In the genomic region with DNA sequence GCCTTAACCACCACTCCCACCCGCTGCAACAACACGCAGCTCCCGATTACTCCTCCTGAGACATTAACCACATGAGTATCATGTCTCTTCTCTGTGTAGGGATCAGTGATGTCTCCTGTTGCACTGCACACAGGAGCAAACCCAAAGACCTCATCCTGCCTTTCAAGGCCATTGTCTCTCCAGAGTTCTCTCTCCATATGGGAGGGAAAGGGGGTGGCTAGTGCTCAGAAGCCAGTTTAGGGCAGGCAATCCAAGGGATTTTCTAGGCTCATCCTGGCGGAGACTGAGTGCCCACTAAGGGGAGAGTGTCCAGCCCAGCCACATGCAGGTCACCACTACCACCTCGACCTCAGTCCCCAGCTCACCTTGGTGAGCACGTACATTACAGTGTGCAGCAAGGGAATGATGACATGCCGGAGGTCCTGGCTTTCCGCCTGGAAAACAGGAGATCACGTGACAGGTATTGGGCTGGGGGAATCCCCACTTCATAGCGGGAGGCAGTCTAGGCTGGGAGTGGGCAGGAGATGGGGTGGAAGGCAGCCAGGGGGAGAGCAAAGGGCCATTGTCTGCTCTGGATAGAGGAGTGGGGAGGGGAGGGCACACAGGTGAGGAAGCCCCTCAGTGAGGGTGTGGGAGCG, we compare ENCODE assay signal across 17 cellular contexts. TPM values are rescaled to one million over a fixed set of nuclear protein-coding genes. Genes with fewer than 3 reads are reported as not detected.
DNase-seq lines count a peak whose midpoint lies in the region; ATAC-seq and TF ChIP-seq lines count a peak whose summit lies in the region.
"Had no signal": no experiment of that assay in that cellular context is flagged by ENCODE, and none has a peak within 500 bp of the region (broad histone marks: within the 10 kb centered on the region; RNA-seq: fewer than 3 reads in every experiment).

No MANE protein-coding gene starts in this region.

- H3K4me3 Mint-ChIP-seq in GM23338 = no peak overlapping the region
- H3K4me3 Mint-ChIP-seq: IgD-negative memory B cell; natural killer cell treated with Interleukin-12 subunit alpha and Interleukin-12 subunit beta and Interleukin-15 and Interleukin-18, amount 100 ng/mL, for 72 hours had no signal

- H3K4me1 ChIP-seq in GM23338 (ENCODE audit: insufficient read depth) (no peaks in the 10 kb centered on the region; the same call in 1 of the 2 replicates), osteoblast (ENCODE audit: insufficient read depth, low read length) (no peaks in the 10 kb centered on the region)
- H3K4me1 ChIP-seq: stomach had no signal

- H3K27me3 ChIP-seq in GM23338 (ENCODE audit: insufficient read depth) = no peaks in the 10 kb centered on the region
- peaks cover 9% of the 10 kb centered on the region for H3K27me3 ChIP-seq in osteoblast (ENCODE audit: insufficient read depth, low read length)

- H3K27ac Mint-ChIP-seq in GM23338 = no peak overlapping the region
- H3K27ac Mint-ChIP-seq: IgD-negative memory B cell; natural killer cell treated with Interleukin-12 subunit alpha and Interleukin-12 subunit beta and Interleukin-15 and Interleukin-18, amount 100 ng/mL, for 72 hours had no signal

- peaks cover 7% of the 10 kb centered on the region for H3K27me3 Mint-ChIP-seq in GM23338 (ENCODE audit: insufficient read depth, low read depth, poor library complexity)
- H3K27me3 Mint-ChIP-seq: IgD-negative memory B cell; natural killer cell treated with Interleukin-12 subunit alpha and Interleukin-12 subunit beta and Interleukin-15 and Interleukin-18, amount 100 ng/mL, for 72 hours had no signal

- H3F3A ChIP-seq in GM23338 (replicated peaks; ENCODE audit: low read depth) = no peaks in the 10 kb centered on the region

- H3K9me3 Mint-ChIP-seq in GM23338 = peaks cover 3% of the 10 kb centered on the region; the same call in 1 of the 3 replicates
- H3K9me3 Mint-ChIP-seq: IgD-negative memory B cell; natural killer cell treated with Interleukin-12 subunit alpha and Interleukin-12 subunit beta and Interleukin-15 and Interleukin-18, amount 100 ng/mL, for 72 hours had no signal

- H3K9me3 ChIP-seq in osteoblast (ENCODE audit: low read depth, low read length) = no peaks in the 10 kb centered on the region
- H3K9me3 ChIP-seq: stomach had no signal

- H3K79me2 ChIP-seq in GM23338 (replicated peaks; ENCODE audit: insufficient read depth) = no peaks in the 10 kb centered on the region
- no peaks in the 10 kb centered on the region for H3K79me2 ChIP-seq in osteoblast (ENCODE audit: insufficient read depth, low read length)

- H3K36me3 ChIP-seq in GM23338 (ENCODE audit: insufficient read depth) = no peaks in the 10 kb centered on the region
- H3K36me3 ChIP-seq in osteoblast (ENCODE audit: insufficient read depth, low read length) = no peaks in the 10 kb centered on the region
- H3K36me3 ChIP-seq: stomach, WERI-Rb-1 had no signal

- ATAC-seq in GM23338 (peak; percentile 70), HG02763 (IDR thresholded peaks at IDR 0.05; ENCODE audit: unreplicated experiment) (no peak)

- DNase-seq in GM23338 (ENCODE audit: low spot score) (no peak), NCI-H69 (lab: John Stamatoyannopoulos, UW) (peak; percentile 12), fibroblast of pulmonary artery (ENCODE audit: low read depth) (peak; percentile 11), osteoblast (ENCODE audit: insufficient read length, low spot score, missing footprints) (peak; percentile 78), NCI-H2081 treated with DMSO at 0.1 percent for 48 hours (lab: John Stamatoyannopoulos, UW) (no peak), OCI-M1 (lab: John Stamatoyannopoulos, UW) (no peak), HT-29 (ENCODE audit: low spot score) (no peak)
- DNase-seq: C1 segment of cervical spinal cord, foreskin melanocyte, GF-D8, kidney, stomach, WERI-Rb-1 had no signal

- H3K4me2 ChIP-seq in GM23338 (no peak overlapping the region), osteoblast (ENCODE audit: insufficient read depth, low read length) (no peak overlapping the region)

- H3K4me3 ChIP-seq in GM23338 (no peak overlapping the region), fibroblast of pulmonary artery (replicated peaks; ENCODE audit: low read depth, low read length) (no peak overlapping the region), osteoblast (ENCODE audit: insufficient read depth, low read length) (no peak overlapping the region)
- H3K4me3 ChIP-seq: SK-N-MC, stomach had no signal

- no peaks in the 10 kb centered on the region for H3K9me2 ChIP-seq in GM23338 (ENCODE audit: insufficient read depth)

- peaks cover 13% of the 10 kb centered on the region for H3K4me1 Mint-ChIP-seq in GM23338

- H2AFZ ChIP-seq in GM23338 (peak overlapping the region; percentile 74; the same call in 1 of the 2 replicates), osteoblast (ENCODE audit: low read length) (no peak overlapping the region)

- TF ChIP-seq CTCF in GM23338 (conservative IDR thresholded peaks at IDR 0.05; ENCODE audit: low read depth in 2 of 2) = no peak
- no peak for TF ChIP-seq CTCF in fibroblast of pulmonary artery (IDR thresholded peaks at IDR 0.05; ENCODE audit: low read length, missing control alignments)
- TF ChIP-seq CTCF in osteoblast (IDR thresholded peaks at IDR 0.05; ENCODE audit: extremely low read depth, low read depth, low read length) = no peak

- H3K27ac ChIP-seq in GM23338 (ENCODE audit: low read depth) = no peak overlapping the region
- no peak overlapping the region for H3K27ac ChIP-seq in osteoblast (ENCODE audit: low read depth, low read length)
- H3K27ac ChIP-seq: SK-N-MC, stomach, WERI-Rb-1 had no signal

- H3K36me3 Mint-ChIP-seq in GM23338 (ENCODE audit: low read depth) = no peaks in the 10 kb centered on the region
- H3K36me3 Mint-ChIP-seq: natural killer cell treated with Interleukin-12 subunit alpha and Interleukin-12 subunit beta and Interleukin-15 and Interleukin-18, amount 100 ng/mL, for 72 hours had no signal

- H4K20me1 ChIP-seq in GM23338 (replicated peaks; ENCODE audit: insufficient read depth) (no peaks in the 10 kb centered on the region), osteoblast (ENCODE audit: insufficient read depth, low read length) (no peaks in the 10 kb centered on the region)

TF ChIP-seq in GM23338, 12 proteins besides CTCF, POLR2A, EP300 and RAD21 (continues in another document):
- TF ChIP-seq POLR2AphosphoS5 (IDR thresholded peaks at IDR 0.05; ENCODE audit: low read depth) (no peak), STAT1 (IDR thresholded peaks at IDR 0.05; ENCODE audit: unreplicated experiment) (no peak), NANOG (IDR thresholded peaks at IDR 0.05; ENCODE audit: borderline replicate concordance) (no peak), ZNF114 (CRISPR knock-in tag; IDR thresholded peaks at IDR 0.05) (no peak), CREB1 (CRISPR knock-in tag; IDR thresholded peaks at IDR 0.05; ENCODE audit: low read depth) (no peak), EZH2 (IDR thresholded peaks at IDR 0.05; ENCODE audit: low read depth, unreplicated experiment) (no peak), EZH2phosphoT487 (IDR thresholded peaks at IDR 0.05; ENCODE audit: unreplicated experiment) (no peak), JUNB (IDR thresholded peaks at IDR 0.05; ENCODE audit: unreplicated experiment) (no peak)
- TF ChIP-seq, protein P1, sequence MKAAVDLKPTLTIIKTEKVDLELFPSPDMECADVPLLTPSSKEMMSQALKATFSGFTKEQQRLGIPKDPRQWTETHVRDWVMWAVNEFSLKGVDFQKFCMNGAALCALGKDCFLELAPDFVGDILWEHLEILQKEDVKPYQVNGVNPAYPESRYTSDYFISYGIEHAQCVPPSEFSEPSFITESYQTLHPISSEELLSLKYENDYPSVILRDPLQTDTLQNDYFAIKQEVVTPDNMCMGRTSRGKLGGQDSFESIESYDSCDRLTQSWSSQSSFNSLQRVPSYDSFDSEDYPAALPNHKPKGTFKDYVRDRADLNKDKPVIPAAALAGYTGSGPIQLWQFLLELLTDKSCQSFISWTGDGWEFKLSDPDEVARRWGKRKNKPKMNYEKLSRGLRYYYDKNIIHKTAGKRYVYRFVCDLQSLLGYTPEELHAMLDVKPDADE (IDR thresholded peaks at IDR 0.05) = no peak
- TF ChIP-seq, protein P2, sequence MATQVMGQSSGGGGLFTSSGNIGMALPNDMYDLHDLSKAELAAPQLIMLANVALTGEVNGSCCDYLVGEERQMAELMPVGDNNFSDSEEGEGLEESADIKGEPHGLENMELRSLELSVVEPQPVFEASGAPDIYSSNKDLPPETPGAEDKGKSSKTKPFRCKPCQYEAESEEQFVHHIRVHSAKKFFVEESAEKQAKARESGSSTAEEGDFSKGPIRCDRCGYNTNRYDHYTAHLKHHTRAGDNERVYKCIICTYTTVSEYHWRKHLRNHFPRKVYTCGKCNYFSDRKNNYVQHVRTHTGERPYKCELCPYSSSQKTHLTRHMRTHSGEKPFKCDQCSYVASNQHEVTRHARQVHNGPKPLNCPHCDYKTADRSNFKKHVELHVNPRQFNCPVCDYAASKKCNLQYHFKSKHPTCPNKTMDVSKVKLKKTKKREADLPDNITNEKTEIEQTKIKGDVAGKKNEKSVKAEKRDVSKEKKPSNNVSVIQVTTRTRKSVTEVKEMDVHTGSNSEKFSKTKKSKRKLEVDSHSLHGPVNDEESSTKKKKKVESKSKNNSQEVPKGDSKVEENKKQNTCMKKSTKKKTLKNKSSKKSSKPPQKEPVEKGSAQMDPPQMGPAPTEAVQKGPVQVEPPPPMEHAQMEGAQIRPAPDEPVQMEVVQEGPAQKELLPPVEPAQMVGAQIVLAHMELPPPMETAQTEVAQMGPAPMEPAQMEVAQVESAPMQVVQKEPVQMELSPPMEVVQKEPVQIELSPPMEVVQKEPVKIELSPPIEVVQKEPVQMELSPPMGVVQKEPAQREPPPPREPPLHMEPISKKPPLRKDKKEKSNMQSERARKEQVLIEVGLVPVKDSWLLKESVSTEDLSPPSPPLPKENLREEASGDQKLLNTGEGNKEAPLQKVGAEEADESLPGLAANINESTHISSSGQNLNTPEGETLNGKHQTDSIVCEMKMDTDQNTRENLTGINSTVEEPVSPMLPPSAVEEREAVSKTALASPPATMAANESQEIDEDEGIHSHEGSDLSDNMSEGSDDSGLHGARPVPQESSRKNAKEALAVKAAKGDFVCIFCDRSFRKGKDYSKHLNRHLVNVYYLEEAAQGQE (IDR thresholded peaks at IDR 0.05; ENCODE audit: unreplicated experiment) = no peak

RNA-seq across cellular contexts. Expression of a gene that starts 29.9 kb away (rescaled TPM):
- total RNA-seq in GM23338 (2014; rRNA removed; shearing (Covaris generic)) = 0.24 TPM in 1 of 2 replicates, not detected in the other
- 0.11 and 0.14 TPM in 2 replicates for polyA plus RNA-seq in GM23338 (2016; fragmentation: Nextera tagmentation; extraction: Ambion mirVana)
- not detected in 2 replicates for total RNA-seq in osteoblast
- total RNA-seq in HT-29 (2014; rRNA removed; shearing (Covaris generic)) = not detected in 2 replicates

RNA-seq across cellular contexts. Expression of a gene that starts 38.4 kb away (rescaled TPM):
- 1.9 and 2.8 TPM in 2 replicates for total RNA-seq in GM23338 (2014; rRNA removed; shearing (Covaris generic))
- polyA plus RNA-seq in GM23338 (2016; fragmentation: Nextera tagmentation; extraction: Ambion mirVana) = 0.52 and 1.4 TPM in 2 replicates
- not detected in 2 replicates for total RNA-seq in osteoblast
- total RNA-seq in HT-29 (2014; rRNA removed; shearing (Covaris generic)) = not detected in 2 replicates
- polyA plus RNA-seq: IgD-negative memory B cell had no signal

Comparison
In these comparisons a context has a peak if more than half of its experiments do, and no peak if none do; other contexts are left out.
1. DNase-seq: peak in NCI-H69 (single experiment), fibroblast of pulmonary artery (single experiment) and osteoblast (single experiment); none in GM23338 (single experiment), NCI-H2081 treated with DMSO at 0.1 percent for 48 hours (single experiment), OCI-M1 (single experiment) and HT-29 (single experiment).